ENCODE assay signal across 8 cellular contexts in the genomic region with DNA sequence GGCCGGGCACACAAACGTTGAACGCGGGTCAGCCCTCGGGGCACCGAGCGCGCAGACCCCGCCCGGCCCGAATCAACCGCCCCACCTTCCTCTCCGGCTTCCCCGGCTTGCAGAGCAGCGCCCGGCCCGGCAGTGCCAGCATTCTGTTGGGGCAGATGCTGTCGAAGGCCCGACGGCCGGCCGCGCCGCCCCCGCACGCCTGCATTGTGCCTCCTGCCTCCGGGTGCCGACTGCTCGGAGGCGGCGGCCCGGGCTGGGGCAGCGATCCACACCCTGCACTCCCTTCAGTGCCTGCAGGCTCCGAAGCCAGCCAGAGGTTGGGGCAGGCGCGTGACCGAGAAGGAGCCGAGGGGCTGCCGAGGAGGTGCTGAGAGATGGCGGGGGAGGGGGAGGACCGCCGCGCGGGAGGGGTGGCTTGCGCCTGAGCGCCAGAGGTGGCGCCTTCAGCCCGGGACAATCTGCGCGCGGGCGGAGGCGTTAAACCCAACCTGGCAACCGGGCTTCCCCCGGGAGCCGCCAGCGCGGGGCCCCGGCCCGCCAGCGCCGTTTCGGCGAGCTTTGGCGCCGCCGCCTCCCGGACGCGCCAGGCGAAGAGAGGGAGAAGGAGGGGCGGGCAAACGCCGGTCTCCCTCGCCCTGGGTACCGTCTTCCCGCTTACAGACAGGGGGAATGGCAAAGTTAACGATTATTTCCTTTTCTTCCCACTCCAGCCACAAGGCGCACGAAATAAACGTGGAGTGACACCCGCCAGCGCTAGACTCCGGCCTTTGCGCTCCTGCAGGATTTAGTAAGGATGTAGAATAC. TPM values are rescaled to one million over a fixed set of nuclear protein-coding genes. Genes with fewer than 3 reads are reported as not detected.
DNase-seq lines count a peak whose midpoint lies in the region; ATAC-seq, FAIRE-seq and TF ChIP-seq lines count a peak whose summit lies in the region.

Gene MCIDAS, minus strand, starts transcription at position 382 of the 804 bp plus-strand sequence. Its CDS starts 177 bp downstream, at position 205.

- H3K79me2 ChIP-seq in SK-N-SH (ENCODE audit: insufficient read depth), result no peaks in the 10 kb centered on the region
- H3K79me2 ChIP-seq in keratinocyte (ENCODE audit: control insufficient read depth, insufficient read depth, low read length), result no peaks in the 10 kb centered on the region

- H3K4me3 ChIP-seq in IMR-90 (ENCODE audit: insufficient read depth, low read depth, low read length) (peak within 1 kb of the TSS; percentile 38), SK-N-SH (ENCODE audit: low read depth in 2 of 2, low read length in 1 of 2) (peak within 1 kb of the TSS; percentile 31 to 32; a peak in 3 of 4 replicates), astrocyte of the spinal cord (ENCODE audit: low read depth, low read length) (peak within 1 kb of the TSS; percentile 26), keratinocyte (ENCODE audit: control insufficient read depth in 2 of 3, extremely low read depth in 1 of 3, insufficient read depth in 2 of 3, low read depth in 1 of 3, low read length in 3 of 3) (peak within 1 kb of the TSS; percentile 43 to 69 (median 55))

- no peak for TF ChIP-seq EP300 in SK-N-SH (IDR thresholded peaks at IDR 0.05; ENCODE audit: borderline replicate concordance in 1 of 2, low read depth in 1 of 2, low read length in 1 of 2)

- no peak within 1 kb of the TSS for H3K56ac ChIP-seq in IMR-90 (ENCODE audit: extremely low read depth, insufficient read depth, low read length)

- no peak within 1 kb of the TSS for H4K91ac ChIP-seq in IMR-90 (ENCODE audit: insufficient read depth, low read depth, low read length)

- peak; percentile 41 for ATAC-seq in GM21360 (IDR thresholded peaks at IDR 0.05; ENCODE audit: unreplicated experiment)
- ATAC-seq in IMR-90 (ENCODE audit: low read depth), result peak; percentile 28
- no peak for ATAC-seq in GM21367 (IDR thresholded peaks at IDR 0.05; ENCODE audit: unreplicated experiment)

- WGBS in IMR-90 (ENCODE audit: extremely low coverage in 2 of 2, insufficient read length in 1 of 2), 2 experiments, result 2% methylated on average over 9 of the region's 85 CpGs; no CpG with 5 or more reads in 1 of the 2 experiments
- 2% methylated on average over 33 of the region's 85 CpGs for WGBS in SK-N-SH (ENCODE audit: low lambda C conversion rate)

- no peak within 1 kb of the TSS for H3K27ac ChIP-seq in IMR-90 (ENCODE audit: insufficient read depth, low read length)
- no peak within 1 kb of the TSS for H3K27ac ChIP-seq in SK-N-SH (ENCODE audit: low read depth in 2 of 2, low read length in 1 of 2)
- no peak within 1 kb of the TSS for H3K27ac ChIP-seq in keratinocyte (ENCODE audit: control insufficient read depth, insufficient read depth, low read length)

- in situ Hi-C loops in Caki2 (cut with HindIII; ENCODE audit: low pct_unique_long_range_greater_than_20kb, low sequenced_read_pairs), result no loop called here
- in situ Hi-C loops in IMR-90 (cut with MboI; ENCODE audit: low sequenced_read_pairs), result no loop called here
- in situ Hi-C loops in astrocyte of the spinal cord (cut with HindIII; ENCODE audit: low sequenced_read_pairs), result no loop called here

- H3K9me2 ChIP-seq in SK-N-SH, result no peaks in the 10 kb centered on the region

- TF ChIP-seq CTCF in IMR-90 (conservative IDR thresholded peaks at IDR 0.05; ENCODE audit: low read depth, low read length) (no peak), SK-N-SH (IDR thresholded peaks at IDR 0.05) (0 out of 2 replicates have a peak, but pooled peaks have one; percentile 6), astrocyte of the spinal cord (IDR thresholded peaks at IDR 0.05; ENCODE audit: low read depth, low read length) (peak; percentile 15), keratinocyte (optimal IDR thresholded peaks at IDR 0.05 in 1 of 3, IDR thresholded peaks at IDR 0.05 in 1 of 3, conservative IDR thresholded peaks at IDR 0.05 in 1 of 3; ENCODE audit: extremely low read depth in 1 of 3, insufficient read depth in 2 of 3, low read length in 3 of 3) (peak in 2 of 3 experiments; percentile 45 to 52)

- H2BK5ac ChIP-seq in IMR-90 (ENCODE audit: low read depth, low read length, poor library complexity, severe bottlenecking), result no peak within 1 kb of the TSS

- no peak for TF ChIP-seq RAD21 in IMR-90 (IDR thresholded peaks at IDR 0.05; ENCODE audit: low read length)
- TF ChIP-seq RAD21 in SK-N-SH (IDR thresholded peaks at IDR 0.05; ENCODE audit: low read length), result no peak

- H2AK5ac ChIP-seq in IMR-90 (ENCODE audit: low read depth, low read length), result no peak within 1 kb of the TSS

- H2BK20ac ChIP-seq in IMR-90 (ENCODE audit: low read depth, low read length), result no peak within 1 kb of the TSS

- FAIRE-seq in keratinocyte (lab: Jason Lieb, UNC), result no peak

- H2AFZ ChIP-seq in IMR-90 (replicated peaks; ENCODE audit: low read length, poor library complexity) (peak within 1 kb of the TSS; percentile 77), SK-N-SH (ENCODE audit: low read depth) (0 out of 2 replicates have a peak within 1 kb of the TSS, but pooled peaks have one; percentile 35), keratinocyte (ENCODE audit: control insufficient read depth, low read length) (peak within 1 kb of the TSS; percentile 68)

- DNase-seq in Caki2 (ENCODE audit: low read depth), result peak; percentile 79
- peak; percentile 6 for DNase-seq in IMR-90
- DNase-seq in SK-N-SH, result peak; percentile 77
- DNase-seq in astrocyte of the spinal cord (ENCODE audit: low read depth, low spot score), result no peak
- DNase-seq in keratinocyte (ENCODE audit: low read depth, low spot score), result no peak
- peak; percentile 31 to 71 (median 43) for DNase-seq in stimulated activated CD4-positive, alpha-beta T cell treated with anti-CD3 and anti-CD28 coated beads, TNF-alpha, amount 100 ng/mL, for 24 hours (ENCODE audit: low read depth in 3 of 3)

- no peak within 1 kb of the TSS for H2BK15ac ChIP-seq in IMR-90 (ENCODE audit: low read depth, low read length)

- no peak within 1 kb of the TSS for H3K4ac ChIP-seq in IMR-90 (ENCODE audit: low read depth, low read length)

- dilution Hi-C loops in IMR-90 (cut with HindIII; ENCODE audit: low sequenced_read_pairs, unreplicated experiment) (no loop called here), keratinocyte (cut with MboI; ENCODE audit: extremely low pct_ligation_motif_present, low sequenced_read_pairs) (no loop called here)

- H3K9me1 ChIP-seq in IMR-90 (ENCODE audit: insufficient read depth, low read length) (no peaks in the 10 kb centered on the region), keratinocyte (ENCODE audit: control insufficient read depth, extremely low read depth, insufficient read depth, low read length) (no peaks in the 10 kb centered on the region)

- no peaks in the 10 kb centered on the region for H3F3A ChIP-seq in SK-N-SH (replicated peaks; ENCODE audit: insufficient read depth)

- POLR2A ChIA-PET in IMR-90 (lab: Charles Lee; ENCODE audit: unreplicated experiment) (no interaction called here), SK-N-SH (lab: Yijun Ruan, JAX) (no interaction called here)

- peaks cover 97% of the 10 kb centered on the region for H3K27me3 ChIP-seq in IMR-90 (ENCODE audit: control insufficient read depth, insufficient read depth, low read length)
- H3K27me3 ChIP-seq in SK-N-SH (ENCODE audit: insufficient read depth), result peaks cover 100% of the 10 kb centered on the region
- peaks cover 42% of the 10 kb centered on the region for H3K27me3 ChIP-seq in keratinocyte (ENCODE audit: control insufficient read depth, extremely low read depth, insufficient read depth, low read length)

- H4K20me1 ChIP-seq in IMR-90 (ENCODE audit: insufficient read depth, low read length), result peaks cover 34% of the 10 kb centered on the region; the same call in 1 of the 2 replicates
- H4K20me1 ChIP-seq in SK-N-SH (ENCODE audit: insufficient read depth), result no peaks in the 10 kb centered on the region
- H4K20me1 ChIP-seq in keratinocyte (ENCODE audit: control insufficient read depth, extremely low read depth, insufficient read depth, low read length), result no peaks in the 10 kb centered on the region

- H3K18ac ChIP-seq in IMR-90 (ENCODE audit: low read depth, low read length), result no peak within 1 kb of the TSS

- H3K9ac ChIP-seq in IMR-90 (ENCODE audit: low read depth, low read length), result no peak within 1 kb of the TSS
- no peak within 1 kb of the TSS for H3K9ac ChIP-seq in SK-N-SH
- H3K9ac ChIP-seq in keratinocyte (ENCODE audit: control insufficient read depth, extremely low read depth, insufficient read depth, low read length), result peak within 1 kb of the TSS; percentile 47

- intact Hi-C loops in IMR-90 (cut with micrococcal nuclease), result no loop called here

- no peaks in the 10 kb centered on the region for H3K4me1 ChIP-seq in IMR-90 (ENCODE audit: control insufficient read depth, insufficient read depth, low read length)
- peaks cover 0 to 13% of the 10 kb centered on the region in 2 experiments; a peak in 1 of 4 replicates for H3K4me1 ChIP-seq in SK-N-SH (ENCODE audit: control insufficient read depth in 1 of 2, insufficient read depth in 2 of 2, low read depth in 1 of 2, low read length in 1 of 2)
- H3K4me1 ChIP-seq in keratinocyte (ENCODE audit: control insufficient read depth, extremely low read depth, insufficient read depth, low read length), result peaks cover 6% of the 10 kb centered on the region

- H3K14ac ChIP-seq in IMR-90 (replicated peaks; ENCODE audit: low read depth, low read length), result no peak within 1 kb of the TSS

- no peak for TF ChIP-seq POLR2A in IMR-90 (IDR thresholded peaks at IDR 0.05; ENCODE audit: low read depth, low read length)

- CTCF ChIA-PET in IMR-90 (lab: Yijun Ruan, JAX) (interaction anchor here (1.8 kb wide), 1 partner anchor 11 kb away, joined by 5 read pairs; no protein-coding TSS in a partner anchor), SK-N-SH (lab: Yijun Ruan, JAX) (interaction anchor here (1.2 to 3.2 kb wide), 10 partner anchors 8 to 585 kb away, joined by 3 to 12 read pairs (median 6); partner anchors contain the start of genes CDC20B, DHX29 and MTREX)

- H3K36me3 ChIP-seq in IMR-90 (ENCODE audit: control insufficient read depth, insufficient read depth, low read length) (no peaks in the 10 kb centered on the region), SK-N-SH (replicated peaks in 1 of 2; ENCODE audit: control insufficient read depth in 1 of 2, insufficient read depth in 2 of 2, low read length in 1 of 2) (no peaks in the 10 kb centered on the region), keratinocyte (ENCODE audit: control insufficient read depth in 2 of 2, extremely low read depth in 1 of 2, insufficient read depth in 2 of 2, low read length in 2 of 2) (peaks cover 0 to 2% of the 10 kb centered on the region in 2 experiments)

- H2BK120ac ChIP-seq in IMR-90 (ENCODE audit: low read depth, low read length), result no peak within 1 kb of the TSS

- H2AK9ac ChIP-seq in IMR-90 (replicated peaks; ENCODE audit: low read depth, low read length, poor library complexity), result no peak within 1 kb of the TSS

- H3K9me3 ChIP-seq in IMR-90 (ENCODE audit: control insufficient read depth, insufficient read depth, low read length) (peaks cover 8% of the 10 kb centered on the region), SK-N-SH (no peaks in the 10 kb centered on the region), keratinocyte (ENCODE audit: control insufficient read depth, low read depth, low read length) (peaks cover 2% of the 10 kb centered on the region)

- no peak within 1 kb of the TSS for H4K5ac ChIP-seq in IMR-90 (ENCODE audit: low read depth, low read length)

- no peak within 1 kb of the TSS for H4K8ac ChIP-seq in IMR-90 (ENCODE audit: low read depth in 2 of 2, low read length in 2 of 2)

- peak within 1 kb of the TSS; percentile 84 for H3K4me2 ChIP-seq in IMR-90 (ENCODE audit: low read depth, low read length)
- peak within 1 kb of the TSS; percentile 68 for H3K4me2 ChIP-seq in SK-N-SH
- H3K4me2 ChIP-seq in keratinocyte (ENCODE audit: control insufficient read depth, extremely low read depth, insufficient read depth, low read depth, low read length), result peak within 1 kb of the TSS; percentile 82

- no peaks in the 10 kb centered on the region for H3K79me1 ChIP-seq in IMR-90 (ENCODE audit: low read depth in 1 of 2, low read length in 2 of 2)

- no TSS peak for BruUV-seq in IMR-90 (replicated peaks; lab: Mats Ljungman, UMichigan)

- peak within 1 kb of the TSS; percentile 42 for H3K23ac ChIP-seq in IMR-90 (ENCODE audit: low read depth, low read length)

RNA-seq across cellular contexts. Expression of gene MCIDAS, which starts in this region (rescaled TPM):
- total RNA-seq in Caki2 (2014; rRNA removed; shearing (Covaris generic); ENCODE audit: low replicate concordance), result 0.68 and 5.6 TPM in 2 replicates
- total RNA-seq in IMR-90 (2012; rRNA removed), result not detected in 2 replicates
- polyA plus RNA-seq in IMR-90 (2012; rRNA removed), result not detected in 2 replicates
- polyA plus RNA-seq in IMR-90 (2012; cell fraction: cytosol; rRNA removed), result not detected in 2 replicates
- polyA plus RNA-seq in IMR-90 (2012; cell fraction: nucleus; rRNA removed; ENCODE audit: low replicate concordance), result not detected in 2 replicates
- polyA plus RNA-seq in SK-N-SH (2012; rRNA removed), result not detected in 2 replicates
- polyA plus RNA-seq in SK-N-SH (2012; cell fraction: cytosol; rRNA removed), result not detected in 2 replicates
- polyA plus RNA-seq in SK-N-SH (2012; cell fraction: nucleus; rRNA removed), result not detected in 2 replicates
- 0.03 to 0.15 TPM in 2 of 3 replicates, not detected in the other for polyA plus RNA-seq in keratinocyte
- not detected for polyA plus RNA-seq in keratinocyte (2011; ENCODE audit: low read depth)
- polyA plus RNA-seq in keratinocyte (2011; cell fraction: cytosol; rRNA removed), result not detected in 2 replicates
- polyA plus RNA-seq in keratinocyte (2011; cell fraction: nucleus; rRNA removed), result 0.11 TPM in 1 of 2 replicates, not detected in the other
- 0.07 TPM in 1 of 2 replicates, not detected in the other for polyA plus RNA-seq in keratinocyte (2012; ENCODE audit: low replicate concordance)
- not detected in 3 replicates for polyA minus RNA-seq in keratinocyte
- polyA minus RNA-seq in keratinocyte (2011; cell fraction: cytosol; rRNA and poly(A)+ RNA removed), result not detected
- not detected in 2 replicates for polyA minus RNA-seq in keratinocyte (2011; cell fraction: nucleus; rRNA and poly(A)+ RNA removed)

Comparison
In these comparisons a context has a peak if more than half of its experiments do, and no peak if none do; other contexts are left out.
1. Peak in DNase-seq, ATAC-seq, H3K4me3 ChIP-seq and H3K4me2 ChIP-seq in IMR-90; RNA of the gene not detected or under 1 TPM.
2. Peak in DNase-seq, H3K4me3 ChIP-seq and H3K4me2 ChIP-seq in SK-N-SH; RNA of the gene not detected or under 1 TPM.
3. DNase-seq: peak in Caki2 (single experiment) and stimulated activated CD4-positive, alpha-beta T cell treated with anti-CD3 and anti-CD28 coated beads, TNF-alpha, amount 100 ng/mL, for 24 hours (3 of 3); none in astrocyte of the spinal cord (single experiment) and keratinocyte (single experiment).
4. Peak in every context shown above with its lines, with median percentiles within 50 percentile points of each other: H2AFZ ChIP-seq, H3K4me2 ChIP-seq and H3K4me3 ChIP-seq.